In genomic region chr9:91758491-91758981, GRCh38 we compare ENCODE assay signal across 8 cellular contexts.
A peak's percentile ranks its signal among the peaks of the same experiment; 100 is the strongest.
DNase-seq lines count a peak whose midpoint lies in the region; ATAC-seq lines count a peak whose summit lies in the region.

No MANE protein-coding gene starts in this region.

- H3K27me3 Mint-ChIP-seq in activated naive CD8-positive, alpha-beta T cell treated with anti-CD3 and anti-CD28 coated beads, Interleukin-2, amount 10 ng/mL, durations not matched to agents 7 days and 5 days: peaks cover 6% of the 10 kb centered on the region

- no peak for ATAC-seq in activated naive CD8-positive, alpha-beta T cell treated with anti-CD3 and anti-CD28 coated beads, Interleukin-2, amount 10 ng/mL, durations not matched to agents 7 days and 5 days (ENCODE audit: low read depth)
- ATAC-seq in left colon (peak; percentile 24), GM21723 (IDR thresholded peaks at IDR 0.05; ENCODE audit: unreplicated experiment) (no peak)

- H3K27me3 ChIP-seq in H7 (ENCODE audit: control insufficient read depth, insufficient read depth, low read length): no peaks in the 10 kb centered on the region

- DNase-seq in activated T-cell treated with anti-CD3 and anti-CD28 coated beads for 48 hours (ENCODE audit: low read depth) (peak; percentile 24), activated T-cell treated with anti-CD3 and anti-CD28 coated beads for 4 hours (no peak), H7 (peak; percentile 84), NAMALWA (ENCODE audit: low spot score) (peak; percentile 74), left colon (peak in 1 of 2 donors; percentile 58), NCI-H128 (lab: John Stamatoyannopoulos, UW; ENCODE audit: unreplicated experiment) (no peak)
- peak; percentile 64 for DNase-seq in activated naive CD8-positive, alpha-beta T cell treated with anti-CD3 and anti-CD28 coated beads, Interleukin-2, amount 10 ng/mL, durations not matched to agents 7 days and 5 days

- intact Hi-C loops in left colon (cut with DNase I, micrococcal nuclease): no loop called here

- H3K4me3 ChIP-seq in H7 (ENCODE audit: insufficient read depth, low read depth, low read length): no peak overlapping the region

- H3K9me3 Mint-ChIP-seq in activated naive CD8-positive, alpha-beta T cell treated with anti-CD3 and anti-CD28 coated beads, Interleukin-2, amount 10 ng/mL, durations not matched to agents 7 days and 5 days: no peaks in the 10 kb centered on the region

- H3K4me1 Mint-ChIP-seq in activated naive CD8-positive, alpha-beta T cell treated with anti-CD3 and anti-CD28 coated beads, Interleukin-2, amount 10 ng/mL, durations not matched to agents 7 days and 5 days: no peaks in the 10 kb centered on the region

- no peaks in the 10 kb centered on the region for H3K36me3 ChIP-seq in H7 (replicated peaks; ENCODE audit: control insufficient read depth, insufficient read depth, low read length)

- no peaks in the 10 kb centered on the region for H3K36me3 Mint-ChIP-seq in activated naive CD8-positive, alpha-beta T cell treated with anti-CD3 and anti-CD28 coated beads, Interleukin-2, amount 10 ng/mL, durations not matched to agents 7 days and 5 days

- POLR2A ChIA-PET in activated naive CD8-positive, alpha-beta T cell treated with anti-CD3 and anti-CD28 coated beads, Interleukin-2, amount 10 ng/mL, durations not matched to agents 7 days and 5 days (lab: Charles Lee): no interaction called here

- H3K27ac Mint-ChIP-seq in activated naive CD8-positive, alpha-beta T cell treated with anti-CD3 and anti-CD28 coated beads, Interleukin-2, amount 10 ng/mL, durations not matched to agents 7 days and 5 days: no peak overlapping the region

- H3K4me3 Mint-ChIP-seq in activated naive CD8-positive, alpha-beta T cell treated with anti-CD3 and anti-CD28 coated beads, Interleukin-2, amount 10 ng/mL, durations not matched to agents 7 days and 5 days: no peak overlapping the region

Comparison
In these comparisons a context has a peak if more than half of its experiments do, and no peak if none do; other contexts are left out.
1. DNase-seq: peak in activated T-cell treated with anti-CD3 and anti-CD28 coated beads for 48 hours (single experiment), H7 (single experiment), NAMALWA (single experiment) and activated naive CD8-positive, alpha-beta T cell treated with anti-CD3 and anti-CD28 coated beads, Interleukin-2, amount 10 ng/mL, durations not matched to agents 7 days and 5 days (single experiment); none in activated T-cell treated with anti-CD3 and anti-CD28 coated beads for 4 hours (single experiment) and NCI-H128 (single experiment).